31 cellular contexts compared by ENCODE assay signal in genomic region chr20:19950042-19950441, GRCh38.
"Had no signal": no experiment of that assay in that cellular context is flagged by ENCODE, and none has a peak within 500 bp of the region (broad histone marks: within the 10 kb centered on the region; RNA-seq: fewer than 3 reads in every experiment).

No MANE protein-coding gene starts in this region.

- H3K27me3 ChIP-seq: ascending aorta, cardiac muscle cell, colonic mucosa had no signal

- H3K9me3 ChIP-seq: ascending aorta, colonic mucosa had no signal

- ATAC-seq: activated CD8-positive, alpha-beta T cell treated with anti-CD3 and anti-CD28 coated beads for 36 hours; activated naive CD8-positive, alpha-beta T cell treated with anti-CD3 and anti-CD28 coated beads, Interleukin-2, amount 50 U/mL, for 24 hours; activated T-cell treated with anti-CD3 and anti-CD28 coated beads, Interleukin-2, amount 50 U/mL, for 4 hours; activated T-cell treated with anti-CD3 and anti-CD28 coated beads, Interleukin-2, amount 50 U/mL, for 72 hours had no signal

- FAIRE-seq: bronchial epithelial cell, TTC549 had no signal

- H3K27ac ChIP-seq: ascending aorta, cardiac muscle cell, colonic mucosa, VCaP had no signal

- H3K4me3 ChIP-seq: ascending aorta, cardiac muscle cell, colonic mucosa had no signal

- H3K36me3 ChIP-seq: cardiac muscle cell had no signal

- DNase-seq: activated B cell treated with CpG ODN at 0.5 μM for 24 hours; activated CD4-positive, alpha-beta memory T cell treated with anti-CD3 and anti-CD28 coated beads for 36 hours; activated CD4-positive, alpha-beta T cell treated with anti-CD3 and anti-CD28 coated beads for 4 hours; activated CD4-positive, alpha-beta T cell treated with anti-CD3 and anti-CD28 coated beads, Interleukin-2, amount 10 ng/mL, durations not matched to agents 24 days and 14 days; activated CD4-positive, alpha-beta T cell treated with anti-CD3 and anti-CD28 coated beads, Interleukin-2, amount 50 U/mL, for 1 hour; activated CD4-positive, alpha-beta T cell treated with anti-CD3 and anti-CD28 coated beads, Interleukin-2, amount 50 U/mL, for 4 hours; activated CD4-positive, CD25-positive, alpha-beta regulatory T cell treated with anti-CD3 and anti-CD28 coated beads, Interleukin-2, amount 50 U/mL, for 72 hours; activated CD8-positive, alpha-beta memory T cell treated with anti-CD3 and anti-CD28 coated beads, Interleukin-2, amount 50 U/mL, for 4 hours; activated CD8-positive, alpha-beta T cell treated with anti-CD3 and anti-CD28 coated beads for 36 hours; activated effector memory CD4-positive, alpha-beta T cell treated with Interleukin-2 at 50 U/mL for 16 hours; activated gamma-delta T cell; activated naive CD4-positive, alpha-beta T cell treated with anti-CD3 and anti-CD28 coated beads, Interleukin-2, amount 10 ng/mL, durations not matched to agents 7 days and 5 days; activated naive CD4-positive, alpha-beta T cell treated with Interleukin-2 at 50 U/mL for 16 hours; activated naive CD8-positive, alpha-beta T cell treated with anti-CD3 and anti-CD28 coated beads, Interleukin-2, amount 10 ng/mL, durations not matched to agents 7 days and 5 days; activated naive CD8-positive, alpha-beta T cell treated with anti-CD3 and anti-CD28 coated beads, Interleukin-2, amount 50 U/mL, for 24 hours; activated T-cell treated with anti-CD3 and anti-CD28 coated beads for 4 hours; activated T-cell treated with anti-CD3 and anti-CD28 coated beads, Interleukin-2, amount 50 U/mL, for 1 hour; activated T-cell treated with anti-CD3 and anti-CD28 coated beads, Interleukin-2, amount 50 U/mL, for 4 hours; activated T-cell treated with anti-CD3 and anti-CD28 coated beads, Interleukin-2, amount 50 U/mL, for 72 hours; amygdala; anterior cingulate cortex; caudate nucleus; cerebellar nuclear complex; colonic mucosa; T-helper 2 cell; T-helper 9 cell had no signal
